In the genomic region with DNA sequence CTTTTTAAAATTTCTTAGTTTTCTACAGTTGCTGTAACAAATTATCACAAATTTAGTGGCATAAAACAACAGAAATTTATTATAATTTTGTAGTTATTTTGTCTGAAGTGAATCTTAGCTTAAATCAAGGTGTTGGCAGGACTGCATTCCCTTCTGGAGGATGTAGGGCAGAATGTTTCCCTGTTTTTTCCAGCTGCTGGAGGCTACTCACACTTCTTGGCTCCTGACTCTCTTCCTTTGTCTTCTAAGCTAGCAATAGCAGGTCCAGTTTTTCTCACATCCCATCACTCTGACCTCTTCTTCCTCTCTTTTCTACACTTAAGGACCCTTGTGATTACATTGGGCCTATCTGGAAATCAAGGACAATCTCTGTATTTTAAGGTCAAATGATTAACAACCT, we compare ENCODE assay signal across 17 cellular contexts.
DNase-seq lines count a peak whose midpoint lies in the region; ATAC-seq lines count a peak whose summit lies in the region.
"Had no signal": no experiment of that assay in that cellular context is flagged by ENCODE, and none has a peak within 500 bp of the region (broad histone marks: within the 10 kb centered on the region; RNA-seq: fewer than 3 reads in every experiment).

No MANE protein-coding gene starts in this region.

- H3K4me1 Mint-ChIP-seq in activated CD4-positive, alpha-beta T cell treated with anti-CD3 and anti-CD28 coated beads for 36 hours, result peaks cover 8% of the 10 kb centered on the region
- peaks cover 0 to 2% of the 10 kb centered on the region in 2 donors for H3K4me1 Mint-ChIP-seq in stimulated activated naive B cell treated with anti-CD40 and anti-IgM and Interleukin-4, amounts not matched to agents 10 μg/mL and 1 μg/mL and 100 μg/mL, for 72 hours

- H3K27ac Mint-ChIP-seq in activated CD4-positive, alpha-beta T cell treated with anti-CD3 and anti-CD28 coated beads for 36 hours, result peak overlapping the region; percentile 20
- peak overlapping the region; percentile 16 for H3K27ac Mint-ChIP-seq in stimulated activated naive B cell treated with anti-CD40 and anti-IgM and Interleukin-4, amounts not matched to agents 10 μg/mL and 1 μg/mL and 100 μg/mL, for 72 hours

- H3K4ac ChIP-seq in mesendoderm (ENCODE audit: low read depth, low read length), result no peak overlapping the region

- H3K56ac ChIP-seq in mesendoderm (ENCODE audit: low read length), result no peak overlapping the region

- no peaks in the 10 kb centered on the region for H3K4me1 ChIP-seq in mesendoderm (ENCODE audit: control insufficient read depth, low read depth, low read length)

- intact Hi-C loops in activated CD4-positive, alpha-beta T cell treated with anti-CD3 and anti-CD28 coated beads for 36 hours (cut with DNase I, micrococcal nuclease), result no loop called here

- POLR2A ChIA-PET in activated CD4-positive, alpha-beta T cell treated with anti-CD3 and anti-CD28 coated beads for 36 hours (lab: Charles Lee), result no interaction called here

- H3K9ac ChIP-seq in mesendoderm (ENCODE audit: low read length), result no peak overlapping the region

- no peak overlapping the region for H3K27ac ChIP-seq in mesendoderm (ENCODE audit: low read depth, low read length)
- H3K27ac ChIP-seq: 22Rv1, SJSA1 had no signal

- H3K79me1 ChIP-seq in mesendoderm (ENCODE audit: low read length), result no peaks in the 10 kb centered on the region

- no peak for ATAC-seq in activated CD4-positive, alpha-beta T cell treated with anti-CD3 and anti-CD28 coated beads for 36 hours
- ATAC-seq in stimulated activated naive B cell treated with anti-CD40 and anti-IgM and Interleukin-4, amounts not matched to agents 10 μg/mL and 1 μg/mL and 100 μg/mL, for 72 hours (replicated peaks), result no peak
- ATAC-seq: HCT116 had no signal

- no peak for DNase-seq in activated CD4-positive, alpha-beta T cell treated with anti-CD3 and anti-CD28 coated beads for 36 hours
- DNase-seq in activated CD4-positive, alpha-beta T cell treated with anti-CD3 and anti-CD28 coated beads for 4 hours, result no peak
- DNase-seq in dermis blood vessel endothelial cell (peak; percentile 21), mesendoderm (peak; percentile 28), LoVo (ENCODE audit: low spot score) (no peak), hepatic stellate cell (ENCODE audit: low spot score) (no peak), NCI-H2107 treated with DMSO at 0.1 percent for 48 hours (lab: John Stamatoyannopoulos, UW; ENCODE audit: unreplicated experiment) (no peak)
- DNase-seq in stimulated activated naive B cell treated with anti-CD40 and anti-IgM and Interleukin-4, amounts not matched to agents 10 μg/mL and 1 μg/mL and 100 μg/mL, for 72 hours, result no peak
- DNase-seq: NCI-H1436 treated with DMSO at 0.1 percent for 48 hours; NCI-H2081; NCI-H2227 treated with DMSO at 0.1 percent for 48 hours; NCI-H526; NK-92 treated with Interleukin-12 subunit alpha and Interleukin-12 subunit beta, amount 100 ng/mL, for 24 hours; OCI-M1 had no signal

- CTCF ChIA-PET in activated CD4-positive, alpha-beta T cell treated with anti-CD3 and anti-CD28 coated beads for 36 hours (lab: Charles Lee), result interaction anchor here (0.9 kb wide), 1 partner anchor 34 kb away, joined by 3 read pairs; no protein-coding TSS in a partner anchor

- no peak overlapping the region for H2BK15ac ChIP-seq in mesendoderm (replicated peaks; ENCODE audit: low read depth)

- peaks cover 2% of the 10 kb centered on the region for H3K79me2 ChIP-seq in mesendoderm (ENCODE audit: control insufficient read depth, insufficient read depth, low read length)

- no peak overlapping the region for H4K5ac ChIP-seq in mesendoderm (ENCODE audit: low read length)

- H3K4me2 ChIP-seq in mesendoderm (ENCODE audit: low read length), result no peak overlapping the region

- H3K27me3 Mint-ChIP-seq in activated CD4-positive, alpha-beta T cell treated with anti-CD3 and anti-CD28 coated beads for 36 hours, result no peaks in the 10 kb centered on the region
- H3K27me3 Mint-ChIP-seq in stimulated activated naive B cell treated with anti-CD40 and anti-IgM and Interleukin-4, amounts not matched to agents 10 μg/mL and 1 μg/mL and 100 μg/mL, for 72 hours, result no peaks in the 10 kb centered on the region

- H3K27me3 ChIP-seq in mesendoderm (ENCODE audit: insufficient read depth, low read length, poor library complexity), result no peaks in the 10 kb centered on the region
- H3K27me3 ChIP-seq: SJSA1 had no signal

- no peak overlapping the region for H3K23ac ChIP-seq in mesendoderm (ENCODE audit: low read length)

- H3K4me3 ChIP-seq in mesendoderm (ENCODE audit: low read length), result no peak overlapping the region
- H3K4me3 ChIP-seq: SJSA1 had no signal

- H3K36me3 Mint-ChIP-seq in activated CD4-positive, alpha-beta T cell treated with anti-CD3 and anti-CD28 coated beads for 36 hours (ENCODE audit: low read depth), result peaks cover 23% of the 10 kb centered on the region
- peaks cover 9 to 42% of the 10 kb centered on the region in 2 donors for H3K36me3 Mint-ChIP-seq in stimulated activated naive B cell treated with anti-CD40 and anti-IgM and Interleukin-4, amounts not matched to agents 10 μg/mL and 1 μg/mL and 100 μg/mL, for 72 hours

- no peak overlapping the region for H2BK5ac ChIP-seq in mesendoderm (ENCODE audit: low read length)

- no peak overlapping the region for H3K18ac ChIP-seq in mesendoderm (ENCODE audit: low read length)

- no peaks in the 10 kb centered on the region for H3K9me3 Mint-ChIP-seq in activated CD4-positive, alpha-beta T cell treated with anti-CD3 and anti-CD28 coated beads for 36 hours (ENCODE audit: low read depth)
- no peaks in the 10 kb centered on the region for H3K9me3 Mint-ChIP-seq in stimulated activated naive B cell treated with anti-CD40 and anti-IgM and Interleukin-4, amounts not matched to agents 10 μg/mL and 1 μg/mL and 100 μg/mL, for 72 hours

- H3K4me3 Mint-ChIP-seq in activated CD4-positive, alpha-beta T cell treated with anti-CD3 and anti-CD28 coated beads for 36 hours, result no peak overlapping the region
- H3K4me3 Mint-ChIP-seq in stimulated activated naive B cell treated with anti-CD40 and anti-IgM and Interleukin-4, amounts not matched to agents 10 μg/mL and 1 μg/mL and 100 μg/mL, for 72 hours, result no peak overlapping the region

- no peaks in the 10 kb centered on the region for H3K36me3 ChIP-seq in mesendoderm (ENCODE audit: control insufficient read depth, insufficient read depth, low read length)

- no peak overlapping the region for H2BK120ac ChIP-seq in mesendoderm (ENCODE audit: low read depth, low read length)

- no peak overlapping the region for H2AK5ac ChIP-seq in mesendoderm (ENCODE audit: low read length)

- H4K8ac ChIP-seq in mesendoderm (ENCODE audit: low read depth, low read length), result no peak overlapping the region

Comparison
In these comparisons a context has a peak if more than half of its experiments do, and no peak if none do; other contexts are left out.
1. DNase-seq: peak in dermis blood vessel endothelial cell (single experiment) and mesendoderm (single experiment); none in activated CD4-positive, alpha-beta T cell treated with anti-CD3 and anti-CD28 coated beads for 36 hours (single experiment), activated CD4-positive, alpha-beta T cell treated with anti-CD3 and anti-CD28 coated beads for 4 hours (0 of 2), stimulated activated naive B cell treated with anti-CD40 and anti-IgM and Interleukin-4, amounts not matched to agents 10 μg/mL and 1 μg/mL and 100 μg/mL, for 72 hours (single experiment), LoVo (single experiment), hepatic stellate cell (single experiment) and NCI-H2107 treated with DMSO at 0.1 percent for 48 hours (single experiment).